Comparison of ENCODE assay signal across 14 cellular contexts in the genomic region with DNA sequence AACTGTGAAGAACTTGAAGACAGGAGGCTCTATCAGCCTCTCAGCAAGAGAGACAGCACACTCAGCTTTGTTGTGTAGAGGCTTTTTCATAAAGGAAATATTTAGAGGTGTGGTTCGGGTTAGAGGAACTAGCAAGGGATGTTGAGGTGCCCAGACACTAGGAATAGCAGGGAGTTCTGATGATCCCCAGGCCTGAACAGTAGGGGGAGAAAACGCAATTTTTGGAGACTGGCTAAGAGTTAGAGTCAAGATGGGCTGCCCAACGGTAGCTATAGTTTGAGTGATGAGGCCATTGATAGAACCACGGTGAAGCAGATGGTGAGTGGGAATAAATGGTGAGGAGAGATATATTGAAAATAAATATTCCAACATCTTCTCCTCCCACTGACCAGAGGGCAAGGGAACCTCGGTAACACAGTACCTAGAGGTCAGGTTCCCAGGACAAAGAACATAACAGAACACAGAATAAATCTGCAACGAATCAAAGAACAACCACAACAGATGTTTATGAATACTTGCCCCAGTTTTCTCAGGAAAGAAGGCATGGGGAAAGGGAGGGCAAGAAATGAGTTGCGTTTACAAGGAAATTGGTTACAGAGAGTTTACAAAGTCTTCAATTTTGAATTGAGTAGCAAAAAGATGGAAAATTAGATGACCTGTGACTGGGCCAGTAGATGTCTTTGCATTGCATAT. TPM values are rescaled to one million over a fixed set of nuclear protein-coding genes. Genes with fewer than 3 reads are reported as not detected.
DNase-seq lines count a peak whose midpoint lies in the region; ATAC-seq and TF ChIP-seq lines count a peak whose summit lies in the region.
"Had no signal": no experiment of that assay in that cellular context is flagged by ENCODE, and none has a peak within 500 bp of the region (broad histone marks: within the 10 kb centered on the region; RNA-seq: fewer than 3 reads in every experiment).

No MANE protein-coding gene starts in this region.

- H3K79me2 ChIP-seq in GM23338 (replicated peaks; ENCODE audit: insufficient read depth) = no peaks in the 10 kb centered on the region

- no peaks in the 10 kb centered on the region for H3K9me3 Mint-ChIP-seq in GM23338
- H3K9me3 Mint-ChIP-seq: CD4-positive, alpha-beta memory T cell; H9 had no signal

- peak; percentile 30 for DNase-seq in GM23338 (ENCODE audit: low spot score)
- peak; percentile 38 for DNase-seq in LHCN-M2 (ENCODE audit: low read depth)
- DNase-seq in epithelial cell of prostate (ENCODE audit: low read depth, low spot score) = no peak
- DNase-seq in foreskin keratinocyte = no peak
- no peak for DNase-seq in kidney glomerular epithelial cell (lab: John Stamatoyannopoulos, UW)
- DNase-seq in NCI-H2227 treated with DMSO at 0.1 percent for 48 hours (lab: John Stamatoyannopoulos, UW) = no peak
- no peak for DNase-seq in NCI-H128 (lab: John Stamatoyannopoulos, UW; ENCODE audit: unreplicated experiment)
- DNase-seq: BE2C; CD4-positive, alpha-beta memory T cell; DMS79; GOT3; H9 had no signal

- H3K36me3 Mint-ChIP-seq in GM23338 (ENCODE audit: low read depth) = no peaks in the 10 kb centered on the region
- H3K36me3 Mint-ChIP-seq: CD4-positive, alpha-beta memory T cell had no signal

- H3K4me2 ChIP-seq in GM23338 = no peak overlapping the region

- H3K27ac ChIP-seq in GM23338 (ENCODE audit: low read depth) (no peak overlapping the region), epithelial cell of prostate (peak overlapping the region; percentile 37), foreskin keratinocyte (peak overlapping the region; percentile 89)
- H3K27ac ChIP-seq: C4-2B had no signal

- H3K36me3 ChIP-seq in GM23338 (ENCODE audit: insufficient read depth) = no peaks in the 10 kb centered on the region
- H3K36me3 ChIP-seq: BE2C had no signal

- H3K4me1 ChIP-seq in GM23338 (ENCODE audit: insufficient read depth) (peaks cover 8% of the 10 kb centered on the region; the same call in 1 of the 2 replicates), foreskin keratinocyte (peaks cover 39% of the 10 kb centered on the region)
- H3K4me1 ChIP-seq: BE2C had no signal

- ATAC-seq in GM23338 = peak; percentile 37; the same call in 1 of the 3 replicates
- no peak for ATAC-seq in foreskin keratinocyte
- ATAC-seq: GM12878 had no signal

- H3K27me3 Mint-ChIP-seq in GM23338 (ENCODE audit: insufficient read depth, low read depth, poor library complexity) = no peaks in the 10 kb centered on the region

- 0 out of 2 replicates have a peak, but pooled peaks cover 3% of the 10 kb centered on the region for H3K9me2 ChIP-seq in GM23338 (ENCODE audit: insufficient read depth)

- no peaks in the 10 kb centered on the region for H3F3A ChIP-seq in GM23338 (replicated peaks; ENCODE audit: low read depth)

- peak; percentile 11 to 27; a peak in 2 of 4 replicates for TF ChIP-seq CTCF in GM23338 (conservative IDR thresholded peaks at IDR 0.05; ENCODE audit: low read depth in 2 of 2)
- no peak for TF ChIP-seq CTCF in foreskin keratinocyte (conservative IDR thresholded peaks at IDR 0.05)

- peaks cover 4% of the 10 kb centered on the region; the same call in 2 of the 3 replicates for H3K4me1 Mint-ChIP-seq in GM23338
- H3K4me1 Mint-ChIP-seq: CD4-positive, alpha-beta memory T cell had no signal

- no peak overlapping the region for H3K27ac Mint-ChIP-seq in GM23338
- H3K27ac Mint-ChIP-seq: CD4-positive, alpha-beta memory T cell; H9 had no signal

- H3K4me3 ChIP-seq in GM23338 = no peak overlapping the region
- H3K4me3 ChIP-seq: GM12878 had no signal

- H4K20me1 ChIP-seq in GM23338 (replicated peaks; ENCODE audit: insufficient read depth) = no peaks in the 10 kb centered on the region

- H3K27me3 ChIP-seq in GM23338 (ENCODE audit: insufficient read depth) (no peaks in the 10 kb centered on the region), foreskin keratinocyte (no peaks in the 10 kb centered on the region)

- no peak overlapping the region for H3K4me3 Mint-ChIP-seq in GM23338
- H3K4me3 Mint-ChIP-seq: CD4-positive, alpha-beta memory T cell; H9 had no signal

- H2AFZ ChIP-seq in GM23338 = peak overlapping the region; percentile 15; the same call in 1 of the 2 replicates

TF ChIP-seq in GM23338, 12 proteins besides CTCF, POLR2A, EP300 and RAD21 (continues in another document):
- TF ChIP-seq NANOG (IDR thresholded peaks at IDR 0.05; ENCODE audit: borderline replicate concordance) = no peak
- no peak for TF ChIP-seq REST (IDR thresholded peaks at IDR 0.05; ENCODE audit: unreplicated experiment)
- no peak for TF ChIP-seq EZH2phosphoT487 (IDR thresholded peaks at IDR 0.05; ENCODE audit: unreplicated experiment)
- no peak for TF ChIP-seq EZH2 (IDR thresholded peaks at IDR 0.05; ENCODE audit: low read depth, unreplicated experiment)

RNA-seq across cellular contexts. Expression of gene BPGM, which starts 24.2 kb away (rescaled TPM):
- 16.8 and 16.9 TPM in 2 replicates for total RNA-seq in GM23338 (2014; rRNA removed; shearing (Covaris generic))
- polyA plus RNA-seq in GM23338 (2016; fragmentation: Nextera tagmentation; extraction: Ambion mirVana) (16.5 and 16.9 TPM in 2 replicates), foreskin keratinocyte (16.8 and 20.6 TPM in 2 replicates)
- total RNA-seq in LHCN-M2 (2014; rRNA removed) (32.2 and 37.1 TPM in 2 replicates), foreskin keratinocyte (20.6 and 28.0 TPM in 2 replicates)
- 19.7 TPM for polyA plus RNA-seq in LHCN-M2 (2012)

Comparison
In these comparisons a context has a peak if more than half of its experiments do, and no peak if none do; other contexts are left out.
1. DNase-seq: peak in GM23338 (single experiment) and LHCN-M2 (single experiment); none in epithelial cell of prostate (single experiment), foreskin keratinocyte (0 of 2), kidney glomerular epithelial cell (single experiment), NCI-H2227 treated with DMSO at 0.1 percent for 48 hours (single experiment) and NCI-H128 (single experiment).